1 cellular context compared by ENCODE assay signal in genomic region chr20:62794007-62794724, GRCh38.
TF ChIP-seq lines count a peak whose summit lies in the region.

No MANE protein-coding gene starts in this region.

TF ChIP-seq in HepG2, 621 proteins besides CTCF, POLR2A, EP300 and RAD21 (continued from another document and continues in another):
- TF ChIP-seq AFF4 (CRISPR knock-in tag; IDR thresholded peaks at IDR 0.05) = no peak
- no peak for TF ChIP-seq ZNF704 (CRISPR knock-in tag; IDR thresholded peaks at IDR 0.05; ENCODE audit: borderline replicate concordance)
- peak; percentile 41; the same call in 1 of the 2 replicates for TF ChIP-seq ZNF83 (CRISPR knock-in tag; IDR thresholded peaks at IDR 0.05; ENCODE audit: borderline replicate concordance)
- TF ChIP-seq ATF3 (CRISPR knock-in tag; IDR thresholded peaks at IDR 0.05) = no peak
- no peak for TF ChIP-seq ZNF33A (CRISPR knock-in tag; IDR thresholded peaks at IDR 0.05; ENCODE audit: borderline replicate concordance)
- TF ChIP-seq ETV5 (CRISPR knock-in tag; IDR thresholded peaks at IDR 0.05; ENCODE audit: borderline replicate concordance) = peak; percentile 36
- no peak for TF ChIP-seq ARNTL (CRISPR knock-in tag; IDR thresholded peaks at IDR 0.05)
- TF ChIP-seq ZNF775 (CRISPR knock-in tag; IDR thresholded peaks at IDR 0.05; ENCODE audit: borderline replicate concordance) = 0 out of 2 replicates have a peak, but pooled peaks have one; percentile 58
- peak; percentile 44 for TF ChIP-seq ZNF891 (CRISPR knock-in tag; IDR thresholded peaks at IDR 0.05)
- TF ChIP-seq BHLHE40 (IDR thresholded peaks at IDR 0.05; ENCODE audit: low read length) = no peak
- no peak; the same call in 1 of the 2 replicates for TF ChIP-seq ZMYM3 (CRISPR knock-in tag; IDR thresholded peaks at IDR 0.05)
- no peak for TF ChIP-seq ZNF326 (CRISPR knock-in tag; IDR thresholded peaks at IDR 0.05; ENCODE audit: borderline replicate concordance)
- TF ChIP-seq KDM3A (CRISPR knock-in tag; IDR thresholded peaks at IDR 0.05; ENCODE audit: low read depth) = 0 out of 2 replicates have a peak, but pooled peaks have one; percentile 17
- TF ChIP-seq HDAC1 (CRISPR knock-in tag; IDR thresholded peaks at IDR 0.05) = peak; percentile 76
- no peak for TF ChIP-seq SCMH1 (CRISPR knock-in tag; IDR thresholded peaks at IDR 0.05; ENCODE audit: borderline replicate concordance)
- TF ChIP-seq ZNF318 (CRISPR knock-in tag; IDR thresholded peaks at IDR 0.05) = 0 out of 2 replicates have a peak, but pooled peaks have one; percentile 55
- TF ChIP-seq ZNF121 (CRISPR knock-in tag; IDR thresholded peaks at IDR 0.05) = no peak
- peak; percentile 83; the same call in 1 of the 2 replicates for TF ChIP-seq ZNF563 (CRISPR knock-in tag; IDR thresholded peaks at IDR 0.05)
- no peak for TF ChIP-seq SOX13 (IDR thresholded peaks at IDR 0.05)
- peak in 1 of 2 experiments; percentile 6; a peak in 1 of 4 replicates for TF ChIP-seq SOX13 (CRISPR knock-in tag; conservative IDR thresholded peaks at IDR 0.05 in 1 of 2, IDR thresholded peaks at IDR 0.05 in 1 of 2)
- no peak for TF ChIP-seq SSRP1 (CRISPR knock-in tag; IDR thresholded peaks at IDR 0.05)
- TF ChIP-seq KLF12 (CRISPR knock-in tag; IDR thresholded peaks at IDR 0.05; ENCODE audit: borderline replicate concordance) = no peak
- peak; percentile 45; the same call in 1 of the 2 replicates for TF ChIP-seq NR2F2 (IDR thresholded peaks at IDR 0.05; ENCODE audit: borderline replicate concordance, low read depth)
- no peak for TF ChIP-seq ZFP41 (CRISPR knock-in tag; IDR thresholded peaks at IDR 0.05; ENCODE audit: borderline replicate concordance)
- TF ChIP-seq KDM2A (CRISPR knock-in tag; IDR thresholded peaks at IDR 0.05; ENCODE audit: borderline replicate concordance, low read depth) = peak; percentile 65
- TF ChIP-seq ZSCAN30 (CRISPR knock-in tag; IDR thresholded peaks at IDR 0.05) = no peak
- no peak for TF ChIP-seq NFAT5 (CRISPR knock-in tag; IDR thresholded peaks at IDR 0.05)
- TF ChIP-seq SIX1 (CRISPR knock-in tag; IDR thresholded peaks at IDR 0.05; ENCODE audit: borderline replicate concordance) = no peak
- 0 out of 2 replicates have a peak, but pooled peaks have one; percentile 36 for TF ChIP-seq RARG (CRISPR knock-in tag; IDR thresholded peaks at IDR 0.05; ENCODE audit: low read depth)
- TF ChIP-seq ZNF484 (CRISPR knock-in tag; IDR thresholded peaks at IDR 0.05; ENCODE audit: borderline replicate concordance, low read depth) = no peak; the same call in 1 of the 2 replicates
- TF ChIP-seq ATF1 (CRISPR knock-in tag; IDR thresholded peaks at IDR 0.05) = no peak
- TF ChIP-seq ZNF710 (CRISPR knock-in tag; IDR thresholded peaks at IDR 0.05; ENCODE audit: borderline replicate concordance) = peak; percentile 64; the same call in 1 of the 2 replicates
- no peak for TF ChIP-seq ZBTB1 (CRISPR knock-in tag; IDR thresholded peaks at IDR 0.05; ENCODE audit: borderline replicate concordance)
- TF ChIP-seq ZNF382 (CRISPR knock-in tag; IDR thresholded peaks at IDR 0.05; ENCODE audit: borderline replicate concordance) = no peak
- no peak; the same call in 1 of the 2 replicates for TF ChIP-seq IRF2 (CRISPR knock-in tag; IDR thresholded peaks at IDR 0.05)
- no peak for TF ChIP-seq ISX (CRISPR knock-in tag; conservative IDR thresholded peaks at IDR 0.05)
- no peak for TF ChIP-seq ZNF550 (CRISPR knock-in tag; IDR thresholded peaks at IDR 0.05; ENCODE audit: borderline replicate concordance)
- no peak for TF ChIP-seq TGIF2 (CRISPR knock-in tag; IDR thresholded peaks at IDR 0.05)
- TF ChIP-seq ZSCAN12 (CRISPR knock-in tag; IDR thresholded peaks at IDR 0.05) = no peak
- TF ChIP-seq SP4 (CRISPR knock-in tag; IDR thresholded peaks at IDR 0.05) = peak; percentile 100
- TF ChIP-seq SAP130 (CRISPR knock-in tag; IDR thresholded peaks at IDR 0.05; ENCODE audit: low read depth) = peak; percentile 96
